Comparison of ENCODE assay signal across 28 cellular contexts in genomic region chr11:2983908-2984307, GRCh38. TPM values are rescaled to one million over a fixed set of nuclear protein-coding genes. Genes with fewer than 3 reads are reported as not detected.
A peak's percentile ranks its signal among the peaks of the same experiment; 100 is the strongest.
DNase-seq lines count a peak whose midpoint lies in the region; ATAC-seq and TF ChIP-seq lines count a peak whose summit lies in the region.
"Had no signal": no experiment of that assay in that cellular context is flagged by ENCODE, and none has a peak within 500 bp of the region (broad histone marks: within the 10 kb centered on the region; RNA-seq: fewer than 3 reads in every experiment).

No MANE protein-coding gene starts in this region.

- peak overlapping the region; percentile 50 for H3K27ac ChIP-seq in CD4-positive, CD25-positive, alpha-beta regulatory T cell (ENCODE audit: insufficient read depth, low read length, poor library complexity, severe bottlenecking)
- H3K27ac ChIP-seq: 22Rv1, coronary artery, gastroesophageal sphincter, left lung, pancreas, spleen had no signal

- CTCF ChIA-PET in activated CD4-positive, alpha-beta memory T cell treated with anti-CD3 and anti-CD28 coated beads, Interleukin-2, amount 10 ng/mL, durations not matched to agents 7 days and 5 days (lab: Charles Lee): no interaction called here

- DNase-seq in T-helper 2 cell treated with Interferon-gamma antibody and Interleukin-4, amounts not matched to agents 5 μg/mL and 100 μg/mL, for 36 hours (ENCODE audit: low spot score): no peak
- no peak for DNase-seq in T-helper 2 cell
- no peak for DNase-seq in CD4-positive, CD25-positive, alpha-beta regulatory T cell
- DNase-seq in activated CD4-positive, alpha-beta memory T cell treated with anti-CD3 and anti-CD28 coated beads, Interleukin-2, amount 10 ng/mL, durations not matched to agents 7 days and 5 days: no peak
- no peak for DNase-seq in memory B cell (ENCODE audit: low spot score in 2 of 2)
- no peak for DNase-seq in activated T-helper 2 cell treated with anti-CD3 and anti-CD28 coated beads, Interferon-gamma antibody, Interleukin-2, Interleukin-4, amounts not matched to agents 10 μg/mL and 5 μg/mL and 100 μg/mL, durations not matched to agents 14 hours and 24 hours and 36 hours (ENCODE audit: low spot score)
- DNase-seq in GM13976 (ENCODE audit: low spot score): no peak
- DNase-seq: activated B cell treated with CpG ODN at 0.5 μM for 24 hours; activated effector memory CD4-positive, alpha-beta T cell treated with Interleukin-2 at 50 U/mL for 16 hours; Caco-2; DND-41; hypothalamus; Karpas-422; left lung; NCI-H1694; NCI-H2171; NCI-H510A treated with DMSO at 0.1 percent for 48 hours; pancreas; PC-3; spleen; stimulated activated CD4-positive, alpha-beta T cell treated with anti-CD3 and anti-CD28 coated beads, Interleukin-4, amount 100 ng/mL, for 1 hour; stimulated activated naive B cell treated with anti-CD40 and anti-IgM and Interleukin-4, amounts not matched to agents 10 μg/mL and 1 μg/mL and 100 μg/mL, for 72 hours had no signal

- no peak for ATAC-seq in CD4-positive, CD25-positive, alpha-beta regulatory T cell (ENCODE audit: low read depth in 2 of 2)
- no peak for ATAC-seq in memory B cell (ENCODE audit: low read depth)
- no peak for ATAC-seq in GM18873 (IDR thresholded peaks at IDR 0.05; ENCODE audit: low FRiP score, unreplicated experiment)
- ATAC-seq: gastroesophageal sphincter; GM12878; left lung; pancreas; PC-3; Right ventricle myocardium inferior; stimulated activated naive B cell treated with anti-CD40 and anti-IgM and Interleukin-4, amounts not matched to agents 10 μg/mL and 1 μg/mL and 100 μg/mL, for 72 hours had no signal

- peak overlapping the region; percentile 29 for H3K4me3 ChIP-seq in CD4-positive, CD25-positive, alpha-beta regulatory T cell (ENCODE audit: low read depth, low read length)
- H3K4me3 ChIP-seq: coronary artery, gastroesophageal sphincter, GM12878, left lung, pancreas, spleen had no signal

- no peaks in the 10 kb centered on the region for H3K27me3 Mint-ChIP-seq in T-helper 2 cell treated with Interferon-gamma antibody and Interleukin-4, amounts not matched to agents 5 μg/mL and 100 μg/mL, for 36 hours (ENCODE audit: low read depth)
- no peaks in the 10 kb centered on the region for H3K27me3 Mint-ChIP-seq in CD4-positive, CD25-positive, alpha-beta regulatory T cell
- H3K27me3 Mint-ChIP-seq in activated CD4-positive, alpha-beta memory T cell treated with anti-CD3 and anti-CD28 coated beads, Interleukin-2, amount 10 ng/mL, durations not matched to agents 7 days and 5 days: no peaks in the 10 kb centered on the region
- H3K27me3 Mint-ChIP-seq in memory B cell: no peaks in the 10 kb centered on the region
- H3K27me3 Mint-ChIP-seq in activated T-helper 2 cell treated with anti-CD3 and anti-CD28 coated beads, Interferon-gamma antibody, Interleukin-2, Interleukin-4, amounts not matched to agents 10 μg/mL and 5 μg/mL and 100 μg/mL, durations not matched to agents 14 hours and 24 hours and 36 hours (ENCODE audit: low read depth): no peaks in the 10 kb centered on the region
- H3K27me3 Mint-ChIP-seq: activated B cell treated with CpG ODN at 0.5 μM for 24 hours; stimulated activated naive B cell treated with anti-CD40 and anti-IgM and Interleukin-4, amounts not matched to agents 10 μg/mL and 1 μg/mL and 100 μg/mL, for 72 hours had no signal

- H3K36me3 ChIP-seq in CD4-positive, CD25-positive, alpha-beta regulatory T cell (ENCODE audit: control insufficient read depth, insufficient read depth, low read length): peaks cover 24% of the 10 kb centered on the region

- in situ Hi-C loops in GM13976 (cut with MboI; ENCODE audit: low sequenced_read_pairs, unreplicated experiment): no loop called here

- peaks cover 84% of the 10 kb centered on the region for H3K4me1 ChIP-seq in CD4-positive, CD25-positive, alpha-beta regulatory T cell (ENCODE audit: control insufficient read depth, insufficient read depth, low read length, poor library complexity, severe bottlenecking)

- H3K27me3 ChIP-seq in CD4-positive, CD25-positive, alpha-beta regulatory T cell (ENCODE audit: control insufficient read depth, insufficient read depth, low read length): no peaks in the 10 kb centered on the region
- H3K27me3 ChIP-seq: gastroesophageal sphincter, left lung, pancreas, spleen had no signal

- H3K9me3 Mint-ChIP-seq in T-helper 2 cell treated with Interferon-gamma antibody and Interleukin-4, amounts not matched to agents 5 μg/mL and 100 μg/mL, for 36 hours: no peaks in the 10 kb centered on the region
- no peaks in the 10 kb centered on the region for H3K9me3 Mint-ChIP-seq in CD4-positive, CD25-positive, alpha-beta regulatory T cell
- H3K9me3 Mint-ChIP-seq in activated CD4-positive, alpha-beta memory T cell treated with anti-CD3 and anti-CD28 coated beads, Interleukin-2, amount 10 ng/mL, durations not matched to agents 7 days and 5 days: no peaks in the 10 kb centered on the region
- H3K9me3 Mint-ChIP-seq in memory B cell: no peaks in the 10 kb centered on the region
- H3K9me3 Mint-ChIP-seq in activated T-helper 2 cell treated with anti-CD3 and anti-CD28 coated beads, Interferon-gamma antibody, Interleukin-2, Interleukin-4, amounts not matched to agents 10 μg/mL and 5 μg/mL and 100 μg/mL, durations not matched to agents 14 hours and 24 hours and 36 hours: no peaks in the 10 kb centered on the region
- H3K9me3 Mint-ChIP-seq: activated B cell treated with CpG ODN at 0.5 μM for 24 hours; stimulated activated naive B cell treated with anti-CD40 and anti-IgM and Interleukin-4, amounts not matched to agents 10 μg/mL and 1 μg/mL and 100 μg/mL, for 72 hours had no signal

- H3K9me3 ChIP-seq in CD4-positive, CD25-positive, alpha-beta regulatory T cell (ENCODE audit: control insufficient read depth in 2 of 2, low read length in 2 of 2): no peaks in the 10 kb centered on the region
- H3K9me3 ChIP-seq: Caco-2, gastroesophageal sphincter, left lung, pancreas, spleen had no signal

- intact Hi-C loops in activated T-helper 2 cell treated with anti-CD3 and anti-CD28 coated beads, Interferon-gamma antibody, Interleukin-2, Interleukin-4, amounts not matched to agents 10 μg/mL and 5 μg/mL and 100 μg/mL, durations not matched to agents 14 hours and 24 hours and 36 hours (cut with micrococcal nuclease): no loop called here

- TF ChIP-seq CTCF in GM13976 (IDR thresholded peaks at IDR 0.05; ENCODE audit: borderline replicate concordance, control extremely low read depth, extremely low read depth, insufficient read depth, missing control alignments): no peak

- peaks cover 39% of the 10 kb centered on the region for H3K4me1 Mint-ChIP-seq in T-helper 2 cell treated with Interferon-gamma antibody and Interleukin-4, amounts not matched to agents 5 μg/mL and 100 μg/mL, for 36 hours (ENCODE audit: low read depth)
- peaks cover 19 to 72% (median 45%) of the 10 kb centered on the region in 4 donors for H3K4me1 Mint-ChIP-seq in CD4-positive, CD25-positive, alpha-beta regulatory T cell
- peaks cover 57% of the 10 kb centered on the region for H3K4me1 Mint-ChIP-seq in activated CD4-positive, alpha-beta memory T cell treated with anti-CD3 and anti-CD28 coated beads, Interleukin-2, amount 10 ng/mL, durations not matched to agents 7 days and 5 days
- H3K4me1 Mint-ChIP-seq in memory B cell: peaks cover 31% of the 10 kb centered on the region
- peaks cover 39% of the 10 kb centered on the region for H3K4me1 Mint-ChIP-seq in activated T-helper 2 cell treated with anti-CD3 and anti-CD28 coated beads, Interferon-gamma antibody, Interleukin-2, Interleukin-4, amounts not matched to agents 10 μg/mL and 5 μg/mL and 100 μg/mL, durations not matched to agents 14 hours and 24 hours and 36 hours (ENCODE audit: low read depth)

- H3K4me3 Mint-ChIP-seq in T-helper 2 cell treated with Interferon-gamma antibody and Interleukin-4, amounts not matched to agents 5 μg/mL and 100 μg/mL, for 36 hours: peak overlapping the region; percentile 3
- H3K4me3 Mint-ChIP-seq in CD4-positive, CD25-positive, alpha-beta regulatory T cell: peak overlapping the region in 2 of 4 donors; percentile 46 to 74
- no peak overlapping the region for H3K4me3 Mint-ChIP-seq in activated CD4-positive, alpha-beta memory T cell treated with anti-CD3 and anti-CD28 coated beads, Interleukin-2, amount 10 ng/mL, durations not matched to agents 7 days and 5 days
- H3K4me3 Mint-ChIP-seq in memory B cell: no peak overlapping the region
- H3K4me3 Mint-ChIP-seq in activated T-helper 2 cell treated with anti-CD3 and anti-CD28 coated beads, Interferon-gamma antibody, Interleukin-2, Interleukin-4, amounts not matched to agents 10 μg/mL and 5 μg/mL and 100 μg/mL, durations not matched to agents 14 hours and 24 hours and 36 hours (ENCODE audit: low read depth): no peak overlapping the region
- H3K4me3 Mint-ChIP-seq: activated B cell treated with CpG ODN at 0.5 μM for 24 hours had no signal

- POLR2A ChIA-PET in activated CD4-positive, alpha-beta memory T cell treated with anti-CD3 and anti-CD28 coated beads, Interleukin-2, amount 10 ng/mL, durations not matched to agents 7 days and 5 days (lab: Charles Lee): interaction anchor here (1.3 to 1.6 kb wide), 3 partner anchors 8 to 31 kb away, joined by 3 to 6 read pairs (median 6); partner anchors contain the start of gene NAP1L4

- peaks cover 34% of the 10 kb centered on the region for H3K36me3 Mint-ChIP-seq in T-helper 2 cell treated with Interferon-gamma antibody and Interleukin-4, amounts not matched to agents 5 μg/mL and 100 μg/mL, for 36 hours (ENCODE audit: low read depth)
- H3K36me3 Mint-ChIP-seq in CD4-positive, CD25-positive, alpha-beta regulatory T cell: peaks cover 11% of the 10 kb centered on the region
- H3K36me3 Mint-ChIP-seq in activated CD4-positive, alpha-beta memory T cell treated with anti-CD3 and anti-CD28 coated beads, Interleukin-2, amount 10 ng/mL, durations not matched to agents 7 days and 5 days (ENCODE audit: low read depth): peaks cover 52% of the 10 kb centered on the region
- H3K36me3 Mint-ChIP-seq in memory B cell: peaks cover 10% of the 10 kb centered on the region
- peaks cover 53% of the 10 kb centered on the region for H3K36me3 Mint-ChIP-seq in activated T-helper 2 cell treated with anti-CD3 and anti-CD28 coated beads, Interferon-gamma antibody, Interleukin-2, Interleukin-4, amounts not matched to agents 10 μg/mL and 5 μg/mL and 100 μg/mL, durations not matched to agents 14 hours and 24 hours and 36 hours (ENCODE audit: low read depth)

- no peak overlapping the region for H3K27ac Mint-ChIP-seq in T-helper 2 cell treated with Interferon-gamma antibody and Interleukin-4, amounts not matched to agents 5 μg/mL and 100 μg/mL, for 36 hours
- H3K27ac Mint-ChIP-seq in CD4-positive, CD25-positive, alpha-beta regulatory T cell: peak overlapping the region in 2 of 3 donors; percentile 36 to 79
- H3K27ac Mint-ChIP-seq in activated CD4-positive, alpha-beta memory T cell treated with anti-CD3 and anti-CD28 coated beads, Interleukin-2, amount 10 ng/mL, durations not matched to agents 7 days and 5 days: peak overlapping the region; percentile 53
- peak overlapping the region; percentile 50 for H3K27ac Mint-ChIP-seq in memory B cell
- H3K27ac Mint-ChIP-seq in activated T-helper 2 cell treated with anti-CD3 and anti-CD28 coated beads, Interferon-gamma antibody, Interleukin-2, Interleukin-4, amounts not matched to agents 10 μg/mL and 5 μg/mL and 100 μg/mL, durations not matched to agents 14 hours and 24 hours and 36 hours: no peak overlapping the region
- H3K27ac Mint-ChIP-seq: activated B cell treated with CpG ODN at 0.5 μM for 24 hours had no signal

RNA-seq across cellular contexts. Expression of gene NAP1L4, which starts 8.2 kb away (rescaled TPM):
- 351 TPM for total RNA-seq in CD4-positive, CD25-positive, alpha-beta regulatory T cell
- 100 to 1,000 TPM; 210 to 266 (median 227) TPM for polyA plus RNA-seq in CD4-positive, CD25-positive, alpha-beta regulatory T cell
- 100 to 1,000 TPM; 299 to 314 TPM for total RNA-seq in activated CD4-positive, alpha-beta memory T cell treated with anti-CD3 and anti-CD28 coated beads, Interleukin-2, amount 10 ng/mL, durations not matched to agents 7 days and 5 days
- 267 and 286 TPM in 2 replicates for total RNA-seq in activated T-helper 2 cell treated with anti-CD3 and anti-CD28 coated beads, Interferon-gamma antibody, Interleukin-2, Interleukin-4, amounts not matched to agents 10 μg/mL and 5 μg/mL and 100 μg/mL, durations not matched to agents 14 hours and 24 hours and 36 hours

RNA-seq across cellular contexts. Expression of gene PHLDA2, which starts 54.7 kb away (rescaled TPM):
- 1.3 TPM for total RNA-seq in CD4-positive, CD25-positive, alpha-beta regulatory T cell
- polyA plus RNA-seq in CD4-positive, CD25-positive, alpha-beta regulatory T cell: 1 to 10 TPM; 1.1 to 3.4 (median 1.4) TPM
- 1 to 10 TPM; 3.7 to 5.0 TPM for total RNA-seq in activated CD4-positive, alpha-beta memory T cell treated with anti-CD3 and anti-CD28 coated beads, Interleukin-2, amount 10 ng/mL, durations not matched to agents 7 days and 5 days
- 34.5 and 34.7 TPM in 2 replicates for total RNA-seq in activated T-helper 2 cell treated with anti-CD3 and anti-CD28 coated beads, Interferon-gamma antibody, Interleukin-2, Interleukin-4, amounts not matched to agents 10 μg/mL and 5 μg/mL and 100 μg/mL, durations not matched to agents 14 hours and 24 hours and 36 hours

Comparison
In these comparisons a context has a peak if more than half of its experiments do, and no peak if none do; other contexts are left out.
1. H3K27ac Mint-ChIP-seq: peak in CD4-positive, CD25-positive, alpha-beta regulatory T cell (2 of 3), activated CD4-positive, alpha-beta memory T cell treated with anti-CD3 and anti-CD28 coated beads, Interleukin-2, amount 10 ng/mL, durations not matched to agents 7 days and 5 days (single experiment) and memory B cell (single experiment); none in T-helper 2 cell treated with Interferon-gamma antibody and Interleukin-4, amounts not matched to agents 5 μg/mL and 100 μg/mL, for 36 hours (single experiment) and activated T-helper 2 cell treated with anti-CD3 and anti-CD28 coated beads, Interferon-gamma antibody, Interleukin-2, Interleukin-4, amounts not matched to agents 10 μg/mL and 5 μg/mL and 100 μg/mL, durations not matched to agents 14 hours and 24 hours and 36 hours (single experiment).